13 cellular contexts compared by ENCODE assay signal in the genomic region with DNA sequence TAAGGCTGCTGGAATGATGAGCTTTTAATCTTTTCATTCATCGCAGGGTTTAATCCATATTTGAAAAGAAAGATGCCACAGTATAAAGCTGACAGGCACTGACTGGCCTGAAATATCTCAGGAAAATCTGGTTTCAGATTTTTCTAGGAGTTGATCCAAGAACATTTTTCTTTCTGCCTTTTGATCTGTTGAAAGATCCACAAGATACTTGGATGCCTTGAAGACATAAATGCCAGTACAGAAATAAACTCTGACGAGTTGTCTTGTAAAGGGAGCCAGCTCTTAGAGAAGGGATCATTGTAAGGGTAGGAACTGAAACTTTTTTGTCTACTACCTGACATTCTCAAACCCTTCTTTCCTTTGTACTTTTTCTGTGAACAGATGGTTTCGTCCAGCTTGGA. TPM values are rescaled to one million over a fixed set of nuclear protein-coding genes. Genes with fewer than 3 reads are reported as not detected.
DNase-seq lines count a peak whose midpoint lies in the region; ATAC-seq and TF ChIP-seq lines count a peak whose summit lies in the region.
"Had no signal": no experiment of that assay in that cellular context is flagged by ENCODE, and none has a peak within 500 bp of the region (broad histone marks: within the 10 kb centered on the region; RNA-seq: fewer than 3 reads in every experiment).

No MANE protein-coding gene starts in this region.

- CTCF ChIA-PET in HCT116 (lab: Charles Lee), result interaction anchor here (0.6 to 3.5 kb wide), 6 partner anchors 221 to 639 kb away, joined by 3 to 20 read pairs (median 9); no protein-coding TSS in a partner anchor
- CTCF ChIA-PET in activated CD4-positive, alpha-beta T cell treated with anti-CD3 and anti-CD28 coated beads for 36 hours (lab: Charles Lee), result interaction anchor here (0.9 to 2.7 kb wide), 7 partner anchors 52 to 752 kb away, joined by 3 to 11 read pairs (median 3); no protein-coding TSS in a partner anchor

- 23 to 28% methylated on average over 3 of the region's 3 CpGs for WGBS in tibial nerve, 2 donors

- H2AFZ ChIP-seq in HCT116 (ENCODE audit: low read depth, low read length, poor library complexity, severe bottlenecking), result no peak overlapping the region

- no peaks in the 10 kb centered on the region for H3K9me2 ChIP-seq in HCT116 (ENCODE audit: insufficient read depth)

- RAD21 ChIA-PET in HCT116 (lab: Charles Lee; ENCODE audit: low non-redundant PET in 1 of 2, low total read pairs in 2 of 2, uncharacterized antibody in 2 of 2, unreplicated experiment in 2 of 2), result interaction anchor here (1.8 to 2.5 kb wide), 2 partner anchors 493 to 753 kb away, joined by 5 to 7 read pairs; no protein-coding TSS in a partner anchor

- in situ Hi-C loops in brain microvascular endothelial cell (cut with HindIII; ENCODE audit: low pct_ligation_motif_present, low sequenced_read_pairs), result no loop called here

- H3K27me3 ChIP-seq in HCT116 (ENCODE audit: insufficient read depth, low read length), result no peaks in the 10 kb centered on the region
- no peaks in the 10 kb centered on the region for H3K27me3 ChIP-seq in brain microvascular endothelial cell (replicated peaks)
- H3K27me3 ChIP-seq in tibial nerve, result no peaks in the 10 kb centered on the region

- TF ChIP-seq CTCF in HCT116 (IDR thresholded peaks at IDR 0.05 in 2 of 3, conservative IDR thresholded peaks at IDR 0.05 in 1 of 3; ENCODE audit: borderline replicate concordance in 1 of 3, insufficient read depth in 1 of 3, low read depth in 2 of 3, low read length in 2 of 3) (no peak), brain microvascular endothelial cell (IDR thresholded peaks at IDR 0.05; ENCODE audit: low read depth, low read length, missing control alignments) (no peak), tibial nerve (IDR thresholded peaks at IDR 0.05) (no peak)

- H3K4me3 ChIP-seq in HCT116 (replicated peaks in 1 of 2; ENCODE audit: low read depth in 1 of 2, low read length in 2 of 2) (no peak overlapping the region), brain microvascular endothelial cell (ENCODE audit: low read depth, low read length) (no peak overlapping the region), tibial nerve (no peak overlapping the region)

- H3K27ac ChIP-seq in HCT116 (ENCODE audit: low read depth, low read length) (peak overlapping the region; percentile 77), brain microvascular endothelial cell (peak overlapping the region; percentile 90), tibial nerve (peak overlapping the region; percentile 19 to 78 (median 67)), caudate nucleus (ENCODE audit: low read depth, low read length) (no peak overlapping the region)

- POLR2A ChIA-PET in HCT116 (lab: Charles Lee), result interaction anchor here (1.0 to 1.7 kb wide), 3 partner anchors 412 to 618 kb away, joined by 3 to 7 read pairs (median 3); a partner anchor contains a TSS
- POLR2A ChIA-PET in naive thymus-derived CD8-positive, alpha-beta T cell (lab: Charles Lee), result interaction anchor here (1.5 kb wide), 1 partner anchor 738 kb away, joined by 3 read pairs; no protein-coding TSS in a partner anchor
- POLR2A ChIA-PET in activated CD4-positive, alpha-beta T cell treated with anti-CD3 and anti-CD28 coated beads for 36 hours (lab: Charles Lee), result no interaction called here

- no peak overlapping the region for H3K4me3 Mint-ChIP-seq in naive thymus-derived CD8-positive, alpha-beta T cell
- H3K4me3 Mint-ChIP-seq in activated CD4-positive, alpha-beta T cell treated with anti-CD3 and anti-CD28 coated beads for 36 hours, result no peak overlapping the region
- H3K4me3 Mint-ChIP-seq: activated CD4-positive, alpha-beta memory T cell treated with anti-CD3 and anti-CD28 coated beads, Interleukin-2, amount 10 ng/mL, durations not matched to agents 7 days and 5 days had no signal

- no peaks in the 10 kb centered on the region for H3K9me3 Mint-ChIP-seq in naive thymus-derived CD8-positive, alpha-beta T cell
- H3K9me3 Mint-ChIP-seq in activated CD4-positive, alpha-beta T cell treated with anti-CD3 and anti-CD28 coated beads for 36 hours (ENCODE audit: low read depth), result no peaks in the 10 kb centered on the region
- H3K9me3 Mint-ChIP-seq: activated CD4-positive, alpha-beta memory T cell treated with anti-CD3 and anti-CD28 coated beads, Interleukin-2, amount 10 ng/mL, durations not matched to agents 7 days and 5 days; activated naive CD4-positive, alpha-beta T cell treated with anti-CD3 and anti-CD28 coated beads, Interleukin-2, amount 50 U/mL, for 72 hours had no signal

- H3K9ac ChIP-seq in HCT116 (ENCODE audit: low read length), result peak overlapping the region; percentile 55

- H3K79me2 ChIP-seq in HCT116 (ENCODE audit: insufficient read depth, low read length), result no peaks in the 10 kb centered on the region

- H4K20me1 ChIP-seq in HCT116 (ENCODE audit: insufficient read depth), result no peaks in the 10 kb centered on the region

- peak overlapping the region; percentile 47; the same call in 1 of the 2 replicates for H3K4me2 ChIP-seq in HCT116 (ENCODE audit: low read length)

- no peak for TF ChIP-seq POLR2A in HCT116 (IDR thresholded peaks at IDR 0.05; ENCODE audit: borderline replicate concordance, extremely low read depth, insufficient read depth, insufficient read length)
- no peak for TF ChIP-seq POLR2A in tibial nerve (IDR thresholded peaks at IDR 0.05)

- no peaks in the 10 kb centered on the region for H3K36me3 Mint-ChIP-seq in naive thymus-derived CD8-positive, alpha-beta T cell
- H3K36me3 Mint-ChIP-seq in activated CD4-positive, alpha-beta T cell treated with anti-CD3 and anti-CD28 coated beads for 36 hours (ENCODE audit: low read depth), result no peaks in the 10 kb centered on the region
- H3K36me3 Mint-ChIP-seq: activated naive CD4-positive, alpha-beta T cell treated with anti-CD3 and anti-CD28 coated beads, Interleukin-2, amount 50 U/mL, for 72 hours had no signal

- peaks cover 18 to 37% (median 31%) of the 10 kb centered on the region in 5 donors for H3K27me3 Mint-ChIP-seq in naive thymus-derived CD8-positive, alpha-beta T cell
- H3K27me3 Mint-ChIP-seq in activated CD4-positive, alpha-beta T cell treated with anti-CD3 and anti-CD28 coated beads for 36 hours, result peaks cover 31% of the 10 kb centered on the region

- ATAC-seq in HCT116, result no peak
- ATAC-seq in naive thymus-derived CD8-positive, alpha-beta T cell, result no peak
- ATAC-seq in activated CD4-positive, alpha-beta T cell treated with anti-CD3 and anti-CD28 coated beads for 36 hours, result no peak
- ATAC-seq: activated naive CD4-positive, alpha-beta T cell treated with anti-CD3 and anti-CD28 coated beads, Interleukin-2, amount 50 U/mL, for 72 hours; left lobe of liver had no signal

- H3K4me1 ChIP-seq in HCT116 (ENCODE audit: control insufficient read depth in 1 of 2, insufficient read depth in 2 of 2, low read length in 2 of 2) (peaks cover 57 to 69% of the 10 kb centered on the region in 2 experiments), tibial nerve (peaks cover 0 to 26% (median 5%) of the 10 kb centered on the region in 4 donors)

- no TSS peak for BruUV-seq in HCT116 (replicated peaks; lab: Mats Ljungman, UMichigan)

- H3K36me3 ChIP-seq in HCT116 (ENCODE audit: control insufficient read depth in 1 of 2, insufficient read depth in 2 of 2, low read length in 2 of 2), result no peaks in the 10 kb centered on the region; a peak in 1 of 4 replicates
- no peaks in the 10 kb centered on the region for H3K36me3 ChIP-seq in brain microvascular endothelial cell (replicated peaks)
- H3K36me3 ChIP-seq in tibial nerve, result no peaks in the 10 kb centered on the region

- no peak overlapping the region for H3K27ac Mint-ChIP-seq in naive thymus-derived CD8-positive, alpha-beta T cell
- H3K27ac Mint-ChIP-seq in activated CD4-positive, alpha-beta T cell treated with anti-CD3 and anti-CD28 coated beads for 36 hours, result no peak overlapping the region
- H3K27ac Mint-ChIP-seq: activated CD4-positive, alpha-beta memory T cell treated with anti-CD3 and anti-CD28 coated beads, Interleukin-2, amount 10 ng/mL, durations not matched to agents 7 days and 5 days; activated naive CD4-positive, alpha-beta T cell treated with anti-CD3 and anti-CD28 coated beads, Interleukin-2, amount 50 U/mL, for 72 hours had no signal

- H3K9me3 ChIP-seq in HCT116 (ENCODE audit: control insufficient read depth in 1 of 2, insufficient read depth in 1 of 2, low read depth in 1 of 2, low read length in 2 of 2) (no peaks in the 10 kb centered on the region), tibial nerve (no peaks in the 10 kb centered on the region)

- no peak for DNase-seq in HCT116 (ENCODE audit: low read depth, low spot score)
- DNase-seq in brain microvascular endothelial cell, result peak; percentile 22
- DNase-seq in inferior parietal cortex (ENCODE audit: extremely low spot score), result peak; percentile 54
- no peak for DNase-seq in tibial nerve (ENCODE audit: low spot score in 2 of 2)
- DNase-seq in naive thymus-derived CD8-positive, alpha-beta T cell, result no peak
- DNase-seq in activated effector memory CD4-positive, alpha-beta T cell treated with Interleukin-2 at 50 U/mL for 16 hours, result no peak
- no peak for DNase-seq in activated CD4-positive, alpha-beta T cell treated with anti-CD3 and anti-CD28 coated beads for 36 hours
- DNase-seq in caudate nucleus (lab: John Stamatoyannopoulos, UW), result no peak
- DNase-seq: activated CD4-positive, alpha-beta memory T cell treated with anti-CD3 and anti-CD28 coated beads, Interleukin-2, amount 10 ng/mL, durations not matched to agents 7 days and 5 days had no signal

- TF ChIP-seq EP300 in tibial nerve (IDR thresholded peaks at IDR 0.05), result no peak

- peaks cover 0 to 2% (median 0%) of the 10 kb centered on the region in 4 donors for H3K4me1 Mint-ChIP-seq in naive thymus-derived CD8-positive, alpha-beta T cell
- H3K4me1 Mint-ChIP-seq in activated CD4-positive, alpha-beta T cell treated with anti-CD3 and anti-CD28 coated beads for 36 hours, result peaks cover 7% of the 10 kb centered on the region
- H3K4me1 Mint-ChIP-seq: activated CD4-positive, alpha-beta memory T cell treated with anti-CD3 and anti-CD28 coated beads, Interleukin-2, amount 10 ng/mL, durations not matched to agents 7 days and 5 days had no signal

- 0 out of 2 replicates have a peak, but pooled peaks have one; percentile 5 for TF ChIP-seq RAD21 in HCT116 (IDR thresholded peaks at IDR 0.05; ENCODE audit: low read depth)

- intact Hi-C loops in HCT116 (cut with micrococcal nuclease), result no loop called here
- intact Hi-C loops in activated CD4-positive, alpha-beta T cell treated with anti-CD3 and anti-CD28 coated beads for 36 hours (cut with DNase I, micrococcal nuclease), result no loop called here

RNA-seq across cellular contexts. Expression of a gene that starts 25.4 kb away (rescaled TPM):
- 1.5 TPM for total RNA-seq in HCT116 (2021; ENCODE audit: unreplicated experiment)
- polyA plus RNA-seq in HCT116 (2012), result 0.40 and 0.49 TPM in 2 replicates
- total RNA-seq in tibial nerve, result not detected
- not detected for total RNA-seq in naive thymus-derived CD8-positive, alpha-beta T cell
- not detected for polyA plus RNA-seq in naive thymus-derived CD8-positive, alpha-beta T cell
- not detected for total RNA-seq in activated CD4-positive, alpha-beta T cell treated with anti-CD3 and anti-CD28 coated beads for 36 hours
- total RNA-seq: activated CD4-positive, alpha-beta memory T cell treated with anti-CD3 and anti-CD28 coated beads, Interleukin-2, amount 10 ng/mL, durations not matched to agents 7 days and 5 days; activated naive CD4-positive, alpha-beta T cell treated with anti-CD3 and anti-CD28 coated beads, Interleukin-2, amount 50 U/mL, for 72 hours; H1; NCI-H460 had no signal
- polyA plus RNA-seq: H1 had no signal

RNA-seq across cellular contexts. Expression of a gene that starts 27.0 kb away (rescaled TPM):
- total RNA-seq in HCT116 (2021; ENCODE audit: unreplicated experiment) (19.0 TPM), tibial nerve (not detected)
- 19.4 and 19.7 TPM in 2 replicates for polyA plus RNA-seq in HCT116 (2012)
- total RNA-seq in naive thymus-derived CD8-positive, alpha-beta T cell, result not detected
- polyA plus RNA-seq in naive thymus-derived CD8-positive, alpha-beta T cell, result not detected
- not detected for total RNA-seq in activated CD4-positive, alpha-beta T cell treated with anti-CD3 and anti-CD28 coated beads for 36 hours
- total RNA-seq: activated CD4-positive, alpha-beta memory T cell treated with anti-CD3 and anti-CD28 coated beads, Interleukin-2, amount 10 ng/mL, durations not matched to agents 7 days and 5 days; activated naive CD4-positive, alpha-beta T cell treated with anti-CD3 and anti-CD28 coated beads, Interleukin-2, amount 50 U/mL, for 72 hours; H1 had no signal
- polyA plus RNA-seq: H1 had no signal

RNA-seq across cellular contexts. Expression of a gene that starts 43.4 kb away (rescaled TPM):
- total RNA-seq in HCT116 (2021; ENCODE audit: unreplicated experiment) (not detected), tibial nerve (not detected)
- polyA plus RNA-seq in HCT116 (2012), result 0.08 and 0.20 TPM in 2 replicates
- not detected for total RNA-seq in naive thymus-derived CD8-positive, alpha-beta T cell
- not detected for polyA plus RNA-seq in naive thymus-derived CD8-positive, alpha-beta T cell
- total RNA-seq in activated CD4-positive, alpha-beta T cell treated with anti-CD3 and anti-CD28 coated beads for 36 hours, result not detected
- total RNA-seq: activated CD4-positive, alpha-beta memory T cell treated with anti-CD3 and anti-CD28 coated beads, Interleukin-2, amount 10 ng/mL, durations not matched to agents 7 days and 5 days; activated naive CD4-positive, alpha-beta T cell treated with anti-CD3 and anti-CD28 coated beads, Interleukin-2, amount 50 U/mL, for 72 hours; H1; left lobe of liver; NCI-H460 had no signal
- polyA plus RNA-seq: H1 had no signal

RNA-seq across cellular contexts. Expression of a gene that starts 56.3 kb away (rescaled TPM):
- not detected for total RNA-seq in HCT116 (2021; ENCODE audit: unreplicated experiment)
- 0.09 and 0.10 TPM in 2 replicates for polyA plus RNA-seq in HCT116 (2012)
- total RNA-seq in tibial nerve, result not detected
- total RNA-seq in naive thymus-derived CD8-positive, alpha-beta T cell, result not detected
- not detected for polyA plus RNA-seq in naive thymus-derived CD8-positive, alpha-beta T cell
- total RNA-seq in activated CD4-positive, alpha-beta T cell treated with anti-CD3 and anti-CD28 coated beads for 36 hours, result not detected
- total RNA-seq: activated CD4-positive, alpha-beta memory T cell treated with anti-CD3 and anti-CD28 coated beads, Interleukin-2, amount 10 ng/mL, durations not matched to agents 7 days and 5 days; activated naive CD4-positive, alpha-beta T cell treated with anti-CD3 and anti-CD28 coated beads, Interleukin-2, amount 50 U/mL, for 72 hours; H1; left lobe of liver; NCI-H460 had no signal
- polyA plus RNA-seq: H1 had no signal

Comparison
In these comparisons a context has a peak if more than half of its experiments do, and no peak if none do; other contexts are left out.
1. DNase-seq: peak in brain microvascular endothelial cell (single experiment) and inferior parietal cortex (single experiment); none in HCT116 (single experiment), tibial nerve (0 of 2), naive thymus-derived CD8-positive, alpha-beta T cell (0 of 10), activated effector memory CD4-positive, alpha-beta T cell treated with Interleukin-2 at 50 U/mL for 16 hours (single experiment), activated CD4-positive, alpha-beta T cell treated with anti-CD3 and anti-CD28 coated beads for 36 hours (single experiment) and caudate nucleus (0 of 61).
2. RNA of a gene that starts 27.0 kb away (total RNA-seq): 19.0 TPM in HCT116 (single experiment); not detected in tibial nerve, not detected in naive thymus-derived CD8-positive, alpha-beta T cell and not detected in activated CD4-positive, alpha-beta T cell treated with anti-CD3 and anti-CD28 coated beads for 36 hours; every median in the first group is over 10 times any median in the second.